ENCODE assay signal across 14 cellular contexts in the genomic region with DNA sequence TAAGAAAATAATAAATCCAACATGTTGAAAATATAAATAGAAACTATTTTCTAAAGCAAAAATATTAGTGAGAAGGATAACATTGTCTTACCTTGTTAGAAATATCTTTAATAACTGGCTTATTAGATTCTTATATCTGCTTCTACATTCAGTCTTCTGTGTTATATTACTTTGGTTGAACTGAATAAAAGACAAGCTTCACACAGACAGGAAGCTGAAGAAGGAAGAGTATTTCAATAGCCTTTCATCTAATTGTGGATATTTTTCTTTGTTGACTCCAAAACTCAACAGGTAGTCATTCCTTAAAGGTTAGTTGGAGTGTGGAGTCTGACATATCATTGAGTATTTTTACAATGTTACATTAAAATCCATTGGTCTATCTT. TPM values are rescaled to one million over a fixed set of nuclear protein-coding genes. Genes with fewer than 3 reads are reported as not detected.
DNase-seq lines count a peak whose midpoint lies in the region; TF ChIP-seq lines count a peak whose summit lies in the region.
"Had no signal": no experiment of that assay in that cellular context is flagged by ENCODE, and none has a peak within 500 bp of the region (broad histone marks: within the 10 kb centered on the region; RNA-seq: fewer than 3 reads in every experiment).

No MANE protein-coding gene starts in this region.

- H3K4me1 Mint-ChIP-seq in activated CD4-positive, alpha-beta memory T cell treated with anti-CD3 and anti-CD28 coated beads, Interleukin-2, amount 10 ng/mL, durations not matched to agents 7 days and 5 days = peaks cover 37% of the 10 kb centered on the region
- peaks cover 30% of the 10 kb centered on the region for H3K4me1 Mint-ChIP-seq in activated CD4-positive, alpha-beta memory T cell treated with anti-CD3 and anti-CD28 coated beads for 36 hours (ENCODE audit: low read depth)
- H3K4me1 Mint-ChIP-seq in nephron progenitor cell = no peaks in the 10 kb centered on the region
- H3K4me1 Mint-ChIP-seq: brain had no signal

- no peak for DNase-seq in activated CD4-positive, alpha-beta memory T cell treated with anti-CD3 and anti-CD28 coated beads, Interleukin-2, amount 10 ng/mL, durations not matched to agents 7 days and 5 days
- DNase-seq in activated CD4-positive, alpha-beta memory T cell treated with anti-CD3 and anti-CD28 coated beads for 36 hours = no peak
- no peak for DNase-seq in MM.1S
- DNase-seq in spleen = no peak
- no peak for DNase-seq in T1000 (lab: John Stamatoyannopoulos, UW)
- no peak for DNase-seq in nephron progenitor cell
- no peak for DNase-seq in COLO668 (lab: John Stamatoyannopoulos, UW; ENCODE audit: unreplicated experiment)
- DNase-seq: activated gamma-delta T cell, Calu3, NCI-H1436 treated with DMSO at 0.1 percent for 48 hours, NCI-H524 had no signal

- no peaks in the 10 kb centered on the region for H3K4me1 ChIP-seq in HEK293 (ENCODE audit: control insufficient read depth, insufficient read depth, low read length)
- H3K4me1 ChIP-seq in MM.1S (ENCODE audit: low read length) = peaks cover 9% of the 10 kb centered on the region
- H3K4me1 ChIP-seq in spleen = peaks cover 3 to 36% (median 17%) of the 10 kb centered on the region in 6 donors
- H3K4me1 ChIP-seq: parathyroid adenoma had no signal

- H3K4me3 ChIP-seq in HEK293 (ENCODE audit: low read depth, low read length) = no peak overlapping the region
- peak overlapping the region; percentile 12; the same call in 1 of the 2 replicates for H3K4me3 ChIP-seq in MM.1S (ENCODE audit: low read length)
- no peak overlapping the region for H3K4me3 ChIP-seq in spleen

- H3K27ac ChIP-seq in HEK293 (ENCODE audit: extremely low read depth, low read depth, low read length) = no peak overlapping the region
- H3K27ac ChIP-seq in MM.1S (ENCODE audit: low read length) = peak overlapping the region; percentile 69; the same call in 1 of the 2 replicates
- H3K27ac ChIP-seq in spleen = peak overlapping the region in 5 of 8 donors; percentile 39 to 55 (median 43)
- H3K27ac ChIP-seq: parathyroid adenoma had no signal

- TF ChIP-seq CTCF in HEK293 (tag by site-specific recombination; IDR thresholded peaks at IDR 0.05) (no peak), MM.1S (IDR thresholded peaks at IDR 0.05; ENCODE audit: low read length) (no peak), spleen (IDR thresholded peaks at IDR 0.05 in 8 of 11, conservative IDR thresholded peaks at IDR 0.05 in 3 of 11) (no peak), nephron progenitor cell (IDR thresholded peaks at IDR 0.05) (no peak)

- no peaks in the 10 kb centered on the region for H4K20me1 ChIP-seq in MM.1S (ENCODE audit: insufficient read depth, low read length)

- peaks cover 4% of the 10 kb centered on the region; the same call in 1 of the 2 replicates for H3K79me2 ChIP-seq in MM.1S (ENCODE audit: low read length)
- H3K79me2 ChIP-seq: parathyroid adenoma had no signal

- H3K9me3 Mint-ChIP-seq in activated CD4-positive, alpha-beta memory T cell treated with anti-CD3 and anti-CD28 coated beads, Interleukin-2, amount 10 ng/mL, durations not matched to agents 7 days and 5 days = no peaks in the 10 kb centered on the region
- H3K9me3 Mint-ChIP-seq in activated CD4-positive, alpha-beta memory T cell treated with anti-CD3 and anti-CD28 coated beads for 36 hours = no peaks in the 10 kb centered on the region
- H3K9me3 Mint-ChIP-seq in nephron progenitor cell = no peaks in the 10 kb centered on the region
- H3K9me3 Mint-ChIP-seq: brain had no signal

- no peak overlapping the region for H2AFZ ChIP-seq in MM.1S (ENCODE audit: low read length)
- H2AFZ ChIP-seq: parathyroid adenoma had no signal

- peak overlapping the region; percentile 45 for H3K4me2 ChIP-seq in MM.1S (ENCODE audit: low read depth, low read length)

- no peaks in the 10 kb centered on the region for H3K9me2 ChIP-seq in MM.1S (replicated peaks; ENCODE audit: insufficient read depth, low read length)

- peaks cover 6% of the 10 kb centered on the region; the same call in 1 of the 2 replicates for H3F3A ChIP-seq in MM.1S (ENCODE audit: insufficient read depth, low read length)

- H3K27me3 ChIP-seq in MM.1S (replicated peaks; ENCODE audit: insufficient read depth, low read length) = no peaks in the 10 kb centered on the region
- H3K27me3 ChIP-seq in spleen (replicated peaks in 1 of 7) = no peaks in the 10 kb centered on the region

- H3K36me3 Mint-ChIP-seq in activated CD4-positive, alpha-beta memory T cell treated with anti-CD3 and anti-CD28 coated beads, Interleukin-2, amount 10 ng/mL, durations not matched to agents 7 days and 5 days (ENCODE audit: low read depth) = peaks cover 30% of the 10 kb centered on the region
- H3K36me3 Mint-ChIP-seq in activated CD4-positive, alpha-beta memory T cell treated with anti-CD3 and anti-CD28 coated beads for 36 hours = peaks cover 5% of the 10 kb centered on the region
- peaks cover 4% of the 10 kb centered on the region for H3K36me3 Mint-ChIP-seq in nephron progenitor cell (ENCODE audit: low read depth)

- H3K27ac Mint-ChIP-seq in activated CD4-positive, alpha-beta memory T cell treated with anti-CD3 and anti-CD28 coated beads, Interleukin-2, amount 10 ng/mL, durations not matched to agents 7 days and 5 days = peak overlapping the region; percentile 33
- H3K27ac Mint-ChIP-seq in activated CD4-positive, alpha-beta memory T cell treated with anti-CD3 and anti-CD28 coated beads for 36 hours = no peak overlapping the region
- H3K27ac Mint-ChIP-seq in nephron progenitor cell = no peak overlapping the region
- H3K27ac Mint-ChIP-seq: brain had no signal

- CTCF ChIA-PET in activated CD4-positive, alpha-beta memory T cell treated with anti-CD3 and anti-CD28 coated beads, Interleukin-2, amount 10 ng/mL, durations not matched to agents 7 days and 5 days (lab: Charles Lee) = interaction anchor here (1.5 to 3.2 kb wide), 2 partner anchors 11 to 152 kb away, joined by 3 to 21 read pairs; a partner anchor contains a TSS
- CTCF ChIA-PET in activated CD4-positive, alpha-beta memory T cell treated with anti-CD3 and anti-CD28 coated beads for 36 hours (lab: Charles Lee) = interaction anchor here (1.6 kb wide), 1 partner anchor 11 kb away, joined by 8 read pairs; a partner anchor contains a TSS
- CTCF ChIA-PET in HEK293 (lab: Yijun Ruan, JAX) = interaction anchor here (0.6 kb wide), 1 partner anchor 61 kb away, joined by 3 read pairs; no protein-coding TSS in a partner anchor

- H3K27me3 Mint-ChIP-seq in activated CD4-positive, alpha-beta memory T cell treated with anti-CD3 and anti-CD28 coated beads, Interleukin-2, amount 10 ng/mL, durations not matched to agents 7 days and 5 days = no peaks in the 10 kb centered on the region
- no peaks in the 10 kb centered on the region for H3K27me3 Mint-ChIP-seq in activated CD4-positive, alpha-beta memory T cell treated with anti-CD3 and anti-CD28 coated beads for 36 hours
- H3K27me3 Mint-ChIP-seq in nephron progenitor cell (ENCODE audit: low read depth, poor library complexity) = no peaks in the 10 kb centered on the region
- H3K27me3 Mint-ChIP-seq: brain had no signal

- no peaks in the 10 kb centered on the region for H3K9me3 ChIP-seq in HEK293 (ENCODE audit: control insufficient read depth, insufficient read depth, low read depth, low read length)
- H3K9me3 ChIP-seq in MM.1S (replicated peaks; ENCODE audit: insufficient read depth, low read length) = no peaks in the 10 kb centered on the region
- no peaks in the 10 kb centered on the region for H3K9me3 ChIP-seq in spleen

- H3K9ac ChIP-seq in MM.1S (ENCODE audit: low read length) = no peak overlapping the region
- H3K9ac ChIP-seq: parathyroid adenoma had no signal

- H3K4me3 Mint-ChIP-seq in activated CD4-positive, alpha-beta memory T cell treated with anti-CD3 and anti-CD28 coated beads, Interleukin-2, amount 10 ng/mL, durations not matched to agents 7 days and 5 days = no peak overlapping the region
- H3K4me3 Mint-ChIP-seq in activated CD4-positive, alpha-beta memory T cell treated with anti-CD3 and anti-CD28 coated beads for 36 hours = no peak overlapping the region
- no peak overlapping the region for H3K4me3 Mint-ChIP-seq in nephron progenitor cell

- H3K36me3 ChIP-seq in HEK293 (ENCODE audit: control insufficient read depth in 2 of 2, insufficient read depth in 1 of 2, low read length in 2 of 2) (no peaks in the 10 kb centered on the region), MM.1S (replicated peaks; ENCODE audit: insufficient read depth, low read length) (no peaks in the 10 kb centered on the region), spleen (peaks cover 0 to 27% (median 0%) of the 10 kb centered on the region in 6 donors)

- intact Hi-C loops in activated CD4-positive, alpha-beta memory T cell treated with anti-CD3 and anti-CD28 coated beads for 36 hours (cut with micrococcal nuclease) = loop anchor here (2.0 kb wide), 2 partner anchors 40 to 116 kb away; a partner anchor contains a TSS
- intact Hi-C loops in spleen (cut with DNase I; ENCODE audit: low total_unique reads) = no loop called here

- POLR2A ChIA-PET in activated CD4-positive, alpha-beta memory T cell treated with anti-CD3 and anti-CD28 coated beads, Interleukin-2, amount 10 ng/mL, durations not matched to agents 7 days and 5 days (lab: Charles Lee) = interaction anchor here (1.0 to 4.6 kb wide), 3 partner anchors 11 to 41 kb away, joined by 3 to 43 read pairs (median 20); a partner anchor contains a TSS
- POLR2A ChIA-PET in activated CD4-positive, alpha-beta memory T cell treated with anti-CD3 and anti-CD28 coated beads for 36 hours (lab: Charles Lee) = interaction anchor here (1.7 to 1.8 kb wide), 2 partner anchors 11 to 41 kb away, joined by 4 to 8 read pairs; a partner anchor contains a TSS
- POLR2A ChIA-PET in HEK293 (lab: Yijun Ruan, JAX) = no interaction called here

- TF ChIP-seq POLR2A in spleen (IDR thresholded peaks at IDR 0.05) = no peak

TF ChIP-seq in HEK293, 187 proteins besides CTCF, POLR2A, EP300 and RAD21 (continues in another document):
- TF ChIP-seq ZNF274 (IDR thresholded peaks at IDR 0.05; ENCODE audit: low read length) (no peak), ZNF274 (tag by site-specific recombination; IDR thresholded peaks at IDR 0.05; ENCODE audit: borderline replicate concordance) (no peak)

RNA-seq across cellular contexts. Expression of a gene that starts 10.9 kb away (rescaled TPM):
- total RNA-seq in activated CD4-positive, alpha-beta memory T cell treated with anti-CD3 and anti-CD28 coated beads, Interleukin-2, amount 10 ng/mL, durations not matched to agents 7 days and 5 days = 10 to 100 TPM; 14.8 to 16.0 TPM
- 10 to 100 TPM; 13.9 to 15.9 TPM for total RNA-seq in activated CD4-positive, alpha-beta memory T cell treated with anti-CD3 and anti-CD28 coated beads for 36 hours
- 10 to 100 TPM; 18.7 to 26.7 (median 21.9) TPM for total RNA-seq in spleen
- polyA plus RNA-seq in spleen = 1 to 10 TPM; 5.4 to 6.4 (median 6.1) TPM

RNA-seq across cellular contexts. Expression of a gene that starts 11.1 kb away (rescaled TPM):
- total RNA-seq in activated CD4-positive, alpha-beta memory T cell treated with anti-CD3 and anti-CD28 coated beads, Interleukin-2, amount 10 ng/mL, durations not matched to agents 7 days and 5 days = 1 to 10 TPM; 5.5 TPM
- total RNA-seq in activated CD4-positive, alpha-beta memory T cell treated with anti-CD3 and anti-CD28 coated beads for 36 hours = 1 to 10 TPM; 5.6 to 6.3 TPM
- 1 to 10 TPM; 5.0 to 7.5 (median 6.2) TPM for total RNA-seq in spleen
- polyA plus RNA-seq in spleen = 1 to 10 TPM; 1.6 to 3.2 (median 2.0) TPM

RNA-seq across cellular contexts. Expression of a gene that starts 40.7 kb away (rescaled TPM):
- 100 to 1,000 TPM; 135 to 144 TPM for total RNA-seq in activated CD4-positive, alpha-beta memory T cell treated with anti-CD3 and anti-CD28 coated beads, Interleukin-2, amount 10 ng/mL, durations not matched to agents 7 days and 5 days
- total RNA-seq in activated CD4-positive, alpha-beta memory T cell treated with anti-CD3 and anti-CD28 coated beads for 36 hours = 10 to 100 TPM; 89.2 to 99.4 TPM
- 10 to 100 TPM; 50.5 to 78.6 (median 67.0) TPM for total RNA-seq in spleen
- 100 to 1,000 TPM in 1 of 3 donors, 10 to 100 TPM in 2; 85.9 to 117 (median 85.9) TPM for polyA plus RNA-seq in spleen
